ENCODE assay signal across 21 cellular contexts in genomic region chr12:5619628-5620027, GRCh38.
"Had no signal": no experiment of that assay in that cellular context is flagged by ENCODE, and none has a peak within 500 bp of the region (broad histone marks: within the 10 kb centered on the region; RNA-seq: fewer than 3 reads in every experiment).

No MANE protein-coding gene starts in this region.

- DNase-seq: Kasumi-1, MM.1S, NCI-H1092 treated with DMSO at 0.1 percent for 48 hours, NCI-H1436, NCI-H187, NCI-H2029, NCI-H2081 treated with DMSO at 0.1 percent for 48 hours, NCI-H2171, NCI-H226, NCI-H446, NCI-H510A, NCI-H524 treated with DMSO at 0.1 percent for 48 hours, NCI-H69, NCI-H774, RPMI8226, SHP77 treated with DMSO at 0.1 percent for 48 hours, SJCRH30 had no signal

- H3K36me3 ChIP-seq: SJCRH30 had no signal

- H3K4me3 ChIP-seq: K562, SJCRH30 had no signal

- H3K27ac ChIP-seq: HL-60, KMS-11, SJCRH30 had no signal

- ATAC-seq: K562, SK-N-SH treated with all-trans-retinoic acid at 6 μM for 48 hours had no signal

- H3K9me3 ChIP-seq: SJCRH30 had no signal

- H3K27me3 ChIP-seq: SJCRH30 had no signal
